Comparison of ENCODE assay signal across 8 cellular contexts in genomic region chr7:73719806-73720169, GRCh38. TPM values are rescaled to one million over a fixed set of nuclear protein-coding genes. Genes with fewer than 3 reads are reported as not detected.
DNase-seq lines count a peak whose midpoint lies in the region; ATAC-seq, FAIRE-seq and TF ChIP-seq lines count a peak whose summit lies in the region.

No MANE protein-coding gene starts in this region.

- H3K23ac ChIP-seq in H1 (ENCODE audit: insufficient read length) = no peak overlapping the region

- TF ChIP-seq RAD21 in H1 (IDR thresholded peaks at IDR 0.05 in 1 of 2, conservative IDR thresholded peaks at IDR 0.05 in 1 of 2; ENCODE audit: low read depth in 2 of 2, low read length in 2 of 2) = no peak

- H2BK15ac ChIP-seq in H1 (ENCODE audit: low read length) = no peak overlapping the region

- H3K4me1 Mint-ChIP-seq in progenitor cell of endocrine pancreas (ENCODE audit: low read depth) = peaks cover 21% of the 10 kb centered on the region

- H2BK120ac ChIP-seq in H1 (replicated peaks; ENCODE audit: low read depth, low read length) = no peak overlapping the region

- H3K4me3 ChIP-seq in GM12865 (ENCODE audit: low read depth, low read length) (peak overlapping the region; percentile 36), Loucy (ENCODE audit: low read length, poor library complexity, severe bottlenecking) (no peak overlapping the region), H1 (ENCODE audit: extremely low read depth in 1 of 4, insufficient read depth in 2 of 4, low read depth in 3 of 4, low read length in 4 of 4) (peak overlapping the region; percentile 40 to 92 (median 48))

- H3K9ac ChIP-seq in Loucy (ENCODE audit: low read depth, low read length, poor library complexity, severe bottlenecking) = no peak overlapping the region
- no peak overlapping the region for H3K9ac ChIP-seq in H1 (replicated peaks in 1 of 4; ENCODE audit: extremely low read depth in 1 of 4, low read depth in 3 of 4, low read length in 3 of 4)

- 0 out of 2 replicates have a peak, but pooled peaks cover 3% of the 10 kb centered on the region for H3F3A ChIP-seq in Loucy (ENCODE audit: low read depth)

- H3K79me2 ChIP-seq in Loucy (ENCODE audit: insufficient read depth, low read length) (no peaks in the 10 kb centered on the region), H1 (ENCODE audit: control insufficient read depth in 1 of 2, insufficient read depth in 2 of 2, low read length in 2 of 2) (no peaks in the 10 kb centered on the region)

- no peaks in the 10 kb centered on the region for H3K36me3 ChIP-seq in Loucy (ENCODE audit: insufficient read depth, low read length)
- no peaks in the 10 kb centered on the region for H3K36me3 ChIP-seq in H1 (ENCODE audit: control insufficient read depth in 2 of 4, insufficient read depth in 4 of 4, low read length in 3 of 4)

- no peak for TF ChIP-seq CTCF in GM12865 (IDR thresholded peaks at IDR 0.05; ENCODE audit: insufficient read depth, low read depth, low read length, missing control alignments)
- TF ChIP-seq CTCF in Loucy (conservative IDR thresholded peaks at IDR 0.05; ENCODE audit: low read length) = no peak
- no peak for TF ChIP-seq CTCF in H1 (IDR thresholded peaks at IDR 0.05; ENCODE audit: control extremely low read depth in 1 of 3, insufficient read depth in 1 of 3, low read depth in 1 of 3, low read length in 3 of 3)
- TF ChIP-seq CTCF in progenitor cell of endocrine pancreas (IDR thresholded peaks at IDR 0.05; ENCODE audit: unreplicated experiment) = no peak

- no peak overlapping the region for H2BK20ac ChIP-seq in H1 (ENCODE audit: low read length)

- no peaks in the 10 kb centered on the region for H3K36me3 Mint-ChIP-seq in progenitor cell of endocrine pancreas (ENCODE audit: insufficient read depth)

- no peak for ATAC-seq in HG03378 (IDR thresholded peaks at IDR 0.05; ENCODE audit: unreplicated experiment)

- peaks cover 40% of the 10 kb centered on the region for H3K27me3 ChIP-seq in Loucy (ENCODE audit: insufficient read depth, low read length, poor library complexity, severe bottlenecking)
- H3K27me3 ChIP-seq in H1 (replicated peaks in 1 of 4; ENCODE audit: control insufficient read depth in 3 of 4, extremely low read depth in 1 of 4, insufficient read depth in 3 of 4, low read length in 3 of 4) = peaks cover 0 to 18% (median 13%) of the 10 kb centered on the region in 4 experiments; a peak in 5 of 7 replicates

- peaks cover 3% of the 10 kb centered on the region; the same call in 1 of the 2 replicates for H3K23me2 ChIP-seq in H1 (ENCODE audit: low read depth, low read length)

- H3K9me3 ChIP-seq in Loucy (ENCODE audit: insufficient read depth, low read depth, low read length) (no peaks in the 10 kb centered on the region), H1 (ENCODE audit: insufficient read depth in 2 of 2, low read depth in 1 of 2, low read length in 1 of 2) (no peaks in the 10 kb centered on the region)

- no peaks in the 10 kb centered on the region for H3K9me3 Mint-ChIP-seq in progenitor cell of endocrine pancreas (ENCODE audit: low read depth)

- no peak overlapping the region for H2AFZ ChIP-seq in Loucy (ENCODE audit: low read length)
- no peak overlapping the region for H2AFZ ChIP-seq in H1 (ENCODE audit: low read length)

- no peak for FAIRE-seq in H1 (lab: Jason Lieb, UNC)

- TF ChIP-seq POLR2A in H1 (IDR thresholded peaks at IDR 0.05; ENCODE audit: control extremely low read depth in 1 of 2, low read depth in 2 of 2, low read length in 2 of 2) = no peak

- intact Hi-C loops in head of caudate nucleus (cut with DNase I) = loop anchor here (5.0 to 10.0 kb wide), 2 partner anchors 37 to 145 kb away; partner anchors contain the start of genes BUD23, DNAJC30 and TBL2

- H3K4me2 ChIP-seq in Loucy (ENCODE audit: low read depth, low read length, poor library complexity, severe bottlenecking) = peak overlapping the region; percentile 27
- H3K4me2 ChIP-seq in H1 (ENCODE audit: insufficient read depth in 1 of 2, low read depth in 2 of 2, low read length in 2 of 2) = peak overlapping the region; percentile 66 to 91

- H4K91ac ChIP-seq in H1 (replicated peaks; ENCODE audit: insufficient read length, low read length) = no peak overlapping the region

- in situ Hi-C loops in KBM-7 (cut with MboI; ENCODE audit: low pct_unique_long_range_greater_than_20kb, low sequenced_read_pairs) = no loop called here

- POLR2A ChIA-PET in H1 (lab: Charles Lee; ENCODE audit: partially characterized antibody) = interaction anchor here (0.9 to 1.5 kb wide), 9 partner anchors 9 to 141 kb away, joined by 3 to 7 read pairs (median 3); partner anchors contain the start of genes ABHD11 and TBL2

- no peak overlapping the region for H3K18ac ChIP-seq in H1 (ENCODE audit: extremely low read depth, low read length)

- no peak overlapping the region for H2AK5ac ChIP-seq in H1 (ENCODE audit: low read depth, low read length)

- H4K20me1 ChIP-seq in Loucy (ENCODE audit: insufficient read depth, low read length, poor library complexity, severe bottlenecking) (peaks cover 40% of the 10 kb centered on the region), H1 (replicated peaks in 1 of 2; ENCODE audit: control insufficient read depth in 1 of 2, insufficient read depth in 2 of 2, low read length in 2 of 2) (peaks cover 8 to 10% of the 10 kb centered on the region in 2 experiments)

- CTCF ChIA-PET in H1 (lab: Charles Lee; ENCODE audit: partially characterized antibody) = interaction anchor here (0.8 to 2.2 kb wide), 12 partner anchors 8 to 120 kb away, joined by 3 to 14 read pairs (median 4); partner anchors contain the start of gene VPS37D

- 16% methylated on average over 12 of the region's 16 CpGs; no CpG with 5 or more reads in 1 of the 2 experiments for WGBS in H1 (ENCODE audit: extremely low coverage in 1 of 2, insufficient coverage in 1 of 2, insufficient read length in 1 of 2, insufficient replicate concordance in 2 of 2, low coverage in 1 of 2, low lambda C conversion rate in 2 of 2, missing lambda C conversion rate in 1 of 2), 2 experiments

- H4K8ac ChIP-seq in H1 (ENCODE audit: extremely low read depth, insufficient read depth, low read length) = no peak overlapping the region; the same call in 1 of the 2 replicates

- H3K27ac Mint-ChIP-seq in progenitor cell of endocrine pancreas = peak overlapping the region; percentile 27

- TF ChIP-seq EP300 in H1 (IDR thresholded peaks at IDR 0.05; ENCODE audit: borderline replicate concordance in 1 of 2, low read depth in 2 of 2, low read length in 2 of 2) = no peak

- H3K4me1 ChIP-seq in Loucy (ENCODE audit: insufficient read depth, low read length, poor library complexity, severe bottlenecking) (peaks cover 39% of the 10 kb centered on the region), H1 (replicated peaks in 1 of 4; ENCODE audit: control insufficient read depth in 3 of 4, insufficient read depth in 4 of 4, low read length in 3 of 4) (no peaks in the 10 kb centered on the region; a peak in 3 of 7 replicates)

- H3K4ac ChIP-seq in H1 (replicated peaks; ENCODE audit: insufficient read length, low read depth, low read length) = no peak overlapping the region

- no peak overlapping the region for H3K14ac ChIP-seq in H1 (ENCODE audit: insufficient read length)

- H3K9me2 ChIP-seq in Loucy (replicated peaks; ENCODE audit: low read depth, low read length) = no peaks in the 10 kb centered on the region

- DNase-seq in GM12865 (ENCODE audit: low read depth) (no peak), H1 (ENCODE audit: low read depth in 1 of 2, low spot score in 2 of 2) (no peak), progenitor cell of endocrine pancreas (ENCODE audit: low spot score, unreplicated experiment) (no peak), KBM-7 (no peak), UCSD-AML1 (lab: John Stamatoyannopoulos, UW; ENCODE audit: unreplicated experiment) (no peak), head of caudate nucleus (no peak)

- peaks cover 5% of the 10 kb centered on the region for H3K79me1 ChIP-seq in H1 (ENCODE audit: low read depth, low read length)

- H2BK12ac ChIP-seq in H1 (ENCODE audit: low read depth, low read length) = no peak overlapping the region

- H2BK5ac ChIP-seq in H1 (ENCODE audit: low read depth, low read length) = no peak overlapping the region

- H3K27me3 Mint-ChIP-seq in progenitor cell of endocrine pancreas = peaks cover 9% of the 10 kb centered on the region

- peak overlapping the region; percentile 73 for H3K4me3 Mint-ChIP-seq in progenitor cell of endocrine pancreas (ENCODE audit: low read depth)

- no peak overlapping the region for H3K27ac ChIP-seq in H1 (ENCODE audit: low read depth, low read length)

- H4K5ac ChIP-seq in H1 (ENCODE audit: insufficient read length, low read depth, low read length) = no peak overlapping the region

- no peak overlapping the region for H3K56ac ChIP-seq in H1 (replicated peaks; ENCODE audit: insufficient read length, low read depth, low read length)

RNA-seq across cellular contexts. Expression of gene STX1A, which starts 0.3 kb away (rescaled TPM):
- 9.9 and 13.5 TPM in 2 replicates for total RNA-seq in H1 (2021; fragmentation: NEBNext Ultra II Directional; extraction: Animal tissue kit (Norgen Biotek cat#: 25700))
- 17.5 and 25.9 TPM in 2 replicates for polyA plus RNA-seq in H1 (2011; rRNA removed)
- 17.2 TPM for polyA plus RNA-seq in H1 (2011; cell fraction: cytosol; rRNA removed)
- 116 TPM for polyA plus RNA-seq in H1 (2011; cell fraction: nucleus; rRNA removed)
- 14.9 to 20.1 TPM (median 18.4 TPM) in 4 replicates for polyA plus RNA-seq in H1 (2012, experiment 1 of 2)
- 9.2 TPM for polyA plus RNA-seq in H1 (2012, experiment 2 of 2)
- polyA plus RNA-seq in H1 (2013, experiment 1 of 2) = 11.4 TPM
- 12.0 TPM for polyA plus RNA-seq in H1 (2013, experiment 2 of 2)
- 8.2 and 9.8 TPM in 2 replicates for polyA minus RNA-seq in H1 (2011; rRNA and poly(A)+ RNA removed)
- 10.2 TPM for polyA minus RNA-seq in H1 (2011; cell fraction: cytosol; rRNA and poly(A)+ RNA removed)
- 14.3 TPM for polyA minus RNA-seq in H1 (2011; cell fraction: nucleus; rRNA and poly(A)+ RNA removed)
- 40.9 and 46.6 TPM in 2 replicates for total RNA-seq in progenitor cell of endocrine pancreas

RNA-seq across cellular contexts. Expression of gene ABHD11, which starts 18.8 kb away (rescaled TPM):
- 19.8 and 19.9 TPM in 2 replicates for total RNA-seq in H1 (2021; fragmentation: NEBNext Ultra II Directional; extraction: Animal tissue kit (Norgen Biotek cat#: 25700))
- polyA plus RNA-seq in H1 (2011; rRNA removed) = 42.2 and 50.5 TPM in 2 replicates
- 36.5 TPM for polyA plus RNA-seq in H1 (2011; cell fraction: cytosol; rRNA removed)
- polyA plus RNA-seq in H1 (2011; cell fraction: nucleus; rRNA removed) = 37.8 TPM
- 14.5 to 27.1 TPM (median 22.3 TPM) in 4 replicates for polyA plus RNA-seq in H1 (2012, experiment 1 of 2)
- 19.7 TPM for polyA plus RNA-seq in H1 (2012, experiment 2 of 2)
- polyA plus RNA-seq in H1 (2013, experiment 1 of 2) = 9.7 TPM
- 8.4 TPM for polyA plus RNA-seq in H1 (2013, experiment 2 of 2)
- polyA minus RNA-seq in H1 (2011; rRNA and poly(A)+ RNA removed) = 11.2 and 21.4 TPM in 2 replicates
- 14.8 TPM for polyA minus RNA-seq in H1 (2011; cell fraction: cytosol; rRNA and poly(A)+ RNA removed)
- polyA minus RNA-seq in H1 (2011; cell fraction: nucleus; rRNA and poly(A)+ RNA removed) = 45.5 TPM
- total RNA-seq in progenitor cell of endocrine pancreas = 62.9 and 69.7 TPM in 2 replicates

RNA-seq across cellular contexts. Expression of gene BUD23, which starts 36.4 kb away (rescaled TPM):
- total RNA-seq in H1 (2021; fragmentation: NEBNext Ultra II Directional; extraction: Animal tissue kit (Norgen Biotek cat#: 25700)) = 72.2 and 78.4 TPM in 2 replicates
- polyA plus RNA-seq in H1 (2011; rRNA removed) = 72.3 and 76.5 TPM in 2 replicates
- polyA plus RNA-seq in H1 (2011; cell fraction: cytosol; rRNA removed) = 102 TPM
- polyA plus RNA-seq in H1 (2011; cell fraction: nucleus; rRNA removed) = 59.5 TPM
- polyA plus RNA-seq in H1 (2012, experiment 1 of 2) = 82.5 to 105 TPM (median 96.1 TPM) in 4 replicates
- polyA plus RNA-seq in H1 (2012, experiment 2 of 2) = 78.5 TPM
- polyA plus RNA-seq in H1 (2013, experiment 1 of 2) = 147 TPM
- polyA plus RNA-seq in H1 (2013, experiment 2 of 2) = 170 TPM
- 31.4 and 38.7 TPM in 2 replicates for polyA minus RNA-seq in H1 (2011; rRNA and poly(A)+ RNA removed)
- 22.4 TPM for polyA minus RNA-seq in H1 (2011; cell fraction: cytosol; rRNA and poly(A)+ RNA removed)
- polyA minus RNA-seq in H1 (2011; cell fraction: nucleus; rRNA and poly(A)+ RNA removed) = 19.5 TPM
- 57.9 and 58.8 TPM in 2 replicates for total RNA-seq in progenitor cell of endocrine pancreas

RNA-seq across cellular contexts. Expression of gene DNAJC30, which starts 36.5 kb away (rescaled TPM):
- total RNA-seq in H1 (2021; fragmentation: NEBNext Ultra II Directional; extraction: Animal tissue kit (Norgen Biotek cat#: 25700)) = 6.0 and 6.1 TPM in 2 replicates
- 6.3 and 10.0 TPM in 2 replicates for polyA plus RNA-seq in H1 (2011; rRNA removed)
- 5.9 TPM for polyA plus RNA-seq in H1 (2011; cell fraction: cytosol; rRNA removed)
- polyA plus RNA-seq in H1 (2011; cell fraction: nucleus; rRNA removed) = 6.7 TPM
- polyA plus RNA-seq in H1 (2012, experiment 1 of 2) = 3.7 to 5.1 TPM (median 4.4 TPM) in 4 replicates
- 5.4 TPM for polyA plus RNA-seq in H1 (2012, experiment 2 of 2)
- 5.8 TPM for polyA plus RNA-seq in H1 (2013, experiment 1 of 2)
- polyA plus RNA-seq in H1 (2013, experiment 2 of 2) = 5.2 TPM
- 3.4 and 4.4 TPM in 2 replicates for polyA minus RNA-seq in H1 (2011; rRNA and poly(A)+ RNA removed)
- 3.7 TPM for polyA minus RNA-seq in H1 (2011; cell fraction: cytosol; rRNA and poly(A)+ RNA removed)
- polyA minus RNA-seq in H1 (2011; cell fraction: nucleus; rRNA and poly(A)+ RNA removed) = 10.2 TPM
- 10.4 and 11.1 TPM in 2 replicates for total RNA-seq in progenitor cell of endocrine pancreas

RNA-seq across cellular contexts. Expression of gene CLDN3, which starts 50.3 kb away (rescaled TPM):
- 19.1 and 20.8 TPM in 2 replicates for total RNA-seq in H1 (2021; fragmentation: NEBNext Ultra II Directional; extraction: Animal tissue kit (Norgen Biotek cat#: 25700))
- polyA plus RNA-seq in H1 (2011; rRNA removed) = 65.2 and 91.2 TPM in 2 replicates
- 58.8 TPM for polyA plus RNA-seq in H1 (2011; cell fraction: cytosol; rRNA removed)
- 34.8 TPM for polyA plus RNA-seq in H1 (2011; cell fraction: nucleus; rRNA removed)
- 9.8 to 35.8 TPM (median 30.8 TPM) in 4 replicates for polyA plus RNA-seq in H1 (2012, experiment 1 of 2)
- 21.8 TPM for polyA plus RNA-seq in H1 (2012, experiment 2 of 2)
- polyA plus RNA-seq in H1 (2013, experiment 1 of 2) = 21.4 TPM
- polyA plus RNA-seq in H1 (2013, experiment 2 of 2) = 23.6 TPM
- polyA minus RNA-seq in H1 (2011; rRNA and poly(A)+ RNA removed) = 9.0 and 10.2 TPM in 2 replicates
- polyA minus RNA-seq in H1 (2011; cell fraction: cytosol; rRNA and poly(A)+ RNA removed) = 22.8 TPM
- polyA minus RNA-seq in H1 (2011; cell fraction: nucleus; rRNA and poly(A)+ RNA removed) = 20.8 TPM
- total RNA-seq in progenitor cell of endocrine pancreas = 49.0 and 49.9 TPM in 2 replicates
